11 cellular contexts compared by ENCODE assay signal in the genomic region with DNA sequence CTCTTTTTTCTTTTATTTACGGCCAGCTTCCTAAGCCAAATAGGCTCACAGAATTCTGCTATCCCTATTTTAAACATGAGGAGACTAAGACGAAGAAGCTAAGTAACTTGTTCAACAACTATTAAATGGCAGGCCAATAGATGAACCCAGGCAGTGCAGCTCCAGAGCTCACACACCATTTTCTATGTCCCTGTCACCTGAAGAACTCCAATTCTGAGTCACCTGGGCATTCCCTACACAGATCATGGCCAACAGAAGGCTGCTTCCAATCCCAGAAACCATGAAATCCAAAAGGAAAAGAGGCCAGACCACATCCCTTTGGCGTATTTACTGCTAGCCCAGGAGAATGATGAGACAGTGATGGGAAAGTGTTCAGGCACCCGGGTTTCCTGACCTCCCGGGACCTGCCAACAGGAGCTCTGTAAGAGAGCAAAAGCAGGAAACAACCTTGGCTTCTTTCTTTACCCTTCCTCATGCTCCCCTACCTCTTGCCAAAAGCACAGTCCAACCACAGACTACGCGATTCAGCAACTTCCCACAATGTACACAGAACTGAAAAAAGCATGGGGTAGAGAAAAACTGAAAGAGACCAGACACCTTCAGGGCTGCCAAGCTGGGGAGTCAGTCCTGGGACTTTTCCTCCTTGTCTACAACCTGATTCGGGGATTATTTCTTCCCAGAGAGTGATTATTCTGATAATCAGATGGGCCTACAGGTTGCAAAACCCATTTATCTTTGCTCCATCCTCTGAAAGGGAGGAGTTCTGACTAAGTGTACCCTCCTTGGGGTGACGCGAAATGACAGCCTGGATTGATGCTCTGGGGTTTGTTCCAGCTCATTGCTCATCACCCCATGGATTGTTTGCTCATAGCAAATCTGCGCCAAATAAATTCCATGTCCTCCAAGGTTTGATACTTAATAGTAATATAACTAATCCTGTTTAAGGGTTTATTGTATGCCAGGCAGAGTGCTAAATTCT. TPM values are rescaled to one million over a fixed set of nuclear protein-coding genes. Genes with fewer than 3 reads are reported as not detected.
DNase-seq lines count a peak whose midpoint lies in the region; FAIRE-seq and TF ChIP-seq lines count a peak whose summit lies in the region.
"Had no signal": no experiment of that assay in that cellular context is flagged by ENCODE, and none has a peak within 500 bp of the region (broad histone marks: within the 10 kb centered on the region; RNA-seq: fewer than 3 reads in every experiment).

No MANE protein-coding gene starts in this region.

- no peaks in the 10 kb centered on the region for H3K9me3 Mint-ChIP-seq in endodermal cell
- H3K9me3 Mint-ChIP-seq: naive thymus-derived CD8-positive, alpha-beta T cell had no signal

- H3K9me3 ChIP-seq in skeletal muscle tissue (ENCODE audit: control insufficient read depth in 3 of 3, low read length in 3 of 3), result no peaks in the 10 kb centered on the region
- no peaks in the 10 kb centered on the region for H3K9me3 ChIP-seq in effector memory CD4-positive, alpha-beta T cell (ENCODE audit: control insufficient read depth, low read length)
- H3K9me3 ChIP-seq in kidney (ENCODE audit: control insufficient read depth in 1 of 2, low read length in 2 of 2), result no peaks in the 10 kb centered on the region
- no peaks in the 10 kb centered on the region for H3K9me3 ChIP-seq in endodermal cell (ENCODE audit: control insufficient read depth, low read length)
- H3K9me3 ChIP-seq: thoracic aorta had no signal

- 84 to 93% methylated on average over 7 to 11 of the region's 11 CpGs for WGBS in endodermal cell (ENCODE audit: insufficient coverage in 1 of 2, insufficient read length in 1 of 2), 2 experiments

- no peaks in the 10 kb centered on the region for H3K27me3 ChIP-seq in skeletal muscle tissue (ENCODE audit: control insufficient read depth in 3 of 3, insufficient read depth in 3 of 3, low read length in 3 of 3)
- no peaks in the 10 kb centered on the region for H3K27me3 ChIP-seq in effector memory CD4-positive, alpha-beta T cell (replicated peaks; ENCODE audit: control insufficient read depth, insufficient read depth, low read length, poor library complexity, severe bottlenecking)
- H3K27me3 ChIP-seq in endodermal cell (ENCODE audit: control insufficient read depth, insufficient read depth, low read length, poor library complexity, severe bottlenecking), result no peaks in the 10 kb centered on the region

- H3K4me3 Mint-ChIP-seq in endodermal cell, result no peak overlapping the region
- H3K4me3 Mint-ChIP-seq: naive thymus-derived CD8-positive, alpha-beta T cell had no signal

- FAIRE-seq in kidney (lab: Jason Lieb, UNC), result no peak
- FAIRE-seq: A204.1 had no signal

- TF ChIP-seq CTCF in epithelial cell of esophagus (IDR thresholded peaks at IDR 0.05; ENCODE audit: insufficient read depth, low read depth, low read length, missing control alignments), result no peak
- no peak for TF ChIP-seq CTCF in kidney (IDR thresholded peaks at IDR 0.05; ENCODE audit: borderline replicate concordance, extremely low read depth, insufficient read depth)
- TF ChIP-seq CTCF in endodermal cell (conservative IDR thresholded peaks at IDR 0.05), result no peak

- H3K36me3 ChIP-seq in skeletal muscle tissue (ENCODE audit: control insufficient read depth in 3 of 3, insufficient read depth in 3 of 3, low read length in 3 of 3) (no peaks in the 10 kb centered on the region), kidney (ENCODE audit: control insufficient read depth in 1 of 2, insufficient read depth in 2 of 2, low read length in 2 of 2) (no peaks in the 10 kb centered on the region), endodermal cell (ENCODE audit: control insufficient read depth, insufficient read depth, low read length) (no peaks in the 10 kb centered on the region)
- H3K36me3 ChIP-seq in effector memory CD4-positive, alpha-beta T cell (ENCODE audit: control insufficient read depth, insufficient read depth, low read length), result peaks cover 7% of the 10 kb centered on the region
- H3K36me3 ChIP-seq: thoracic aorta had no signal

- H3K4me1 Mint-ChIP-seq in endodermal cell, result peaks cover 20% of the 10 kb centered on the region
- H3K4me1 Mint-ChIP-seq: naive thymus-derived CD8-positive, alpha-beta T cell had no signal

- H3K27ac ChIP-seq in skeletal muscle tissue (ENCODE audit: low read depth, low read length) (peak overlapping the region; percentile 62), kidney (ENCODE audit: low read depth in 2 of 2, low read length in 2 of 2) (no peak overlapping the region), endodermal cell (ENCODE audit: low read depth, low read length) (no peak overlapping the region)
- H3K27ac ChIP-seq in effector memory CD4-positive, alpha-beta T cell (ENCODE audit: insufficient read depth, low read length, poor library complexity, severe bottlenecking), result no peak overlapping the region
- H3K27ac ChIP-seq: thoracic aorta had no signal

- H3K36me3 Mint-ChIP-seq in endodermal cell (ENCODE audit: low read depth), result no peaks in the 10 kb centered on the region

- DNase-seq in DMS153 treated with DMSO at 0.1 percent for 48 hours (lab: John Stamatoyannopoulos, UW; ENCODE audit: unreplicated experiment), result peak; percentile 3
- DNase-seq in DMS153 (lab: John Stamatoyannopoulos, UW), result no peak
- peak; percentile 29 for DNase-seq in NCI-H146 (lab: John Stamatoyannopoulos, UW)
- DNase-seq in epithelial cell of esophagus (ENCODE audit: low read depth), result peak; percentile 95
- no peak for DNase-seq in effector memory CD4-positive, alpha-beta T cell
- no peak for DNase-seq in kidney
- no peak for DNase-seq in endodermal cell
- DNase-seq: naive thymus-derived CD8-positive, alpha-beta T cell had no signal

- intact Hi-C loops in kidney (cut with DNase I), result no loop called here

- H3K27ac Mint-ChIP-seq in endodermal cell, result no peak overlapping the region

- H3K9ac ChIP-seq in skeletal muscle tissue (ENCODE audit: low read depth in 1 of 3, low read length in 3 of 3) (no peak overlapping the region), kidney (ENCODE audit: low read length in 2 of 2) (no peak overlapping the region), endodermal cell (ENCODE audit: extremely low read depth, low read length, poor library complexity, severe bottlenecking) (no peak overlapping the region)

- peaks cover 2 to 9% (median 3%) of the 10 kb centered on the region in 3 donors for H3K4me1 ChIP-seq in skeletal muscle tissue (ENCODE audit: control insufficient read depth in 3 of 3, insufficient read depth in 3 of 3, low read length in 3 of 3)
- H3K4me1 ChIP-seq in effector memory CD4-positive, alpha-beta T cell (ENCODE audit: control insufficient read depth, insufficient read depth, low read length, poor library complexity, severe bottlenecking), result no peaks in the 10 kb centered on the region
- peaks cover 0 to 2% of the 10 kb centered on the region in 2 donors for H3K4me1 ChIP-seq in kidney (ENCODE audit: control insufficient read depth in 1 of 2, insufficient read depth in 1 of 2, low read depth in 1 of 2, low read length in 2 of 2)
- no peaks in the 10 kb centered on the region for H3K4me1 ChIP-seq in endodermal cell (ENCODE audit: control insufficient read depth, insufficient read depth, low read length)

- H3K4me3 ChIP-seq in epithelial cell of esophagus (ENCODE audit: low read length) (no peak overlapping the region), skeletal muscle tissue (ENCODE audit: low read length in 3 of 3) (no peak overlapping the region), kidney (ENCODE audit: low read length in 2 of 2) (no peak overlapping the region), endodermal cell (ENCODE audit: low read length) (no peak overlapping the region)
- H3K4me3 ChIP-seq in effector memory CD4-positive, alpha-beta T cell (ENCODE audit: insufficient read depth, low read depth, low read length, poor library complexity, severe bottlenecking), result no peak overlapping the region
- H3K4me3 ChIP-seq: thoracic aorta had no signal

- H3K27me3 Mint-ChIP-seq in endodermal cell (ENCODE audit: insufficient read depth), result no peaks in the 10 kb centered on the region
- H3K27me3 Mint-ChIP-seq: naive thymus-derived CD8-positive, alpha-beta T cell had no signal

RNA-seq across cellular contexts. Expression of a gene that starts 47.8 kb away (rescaled TPM):
- total RNA-seq in skeletal muscle tissue, result under 0.01 TPM
- 2.1 TPM for total RNA-seq in kidney
- polyA plus RNA-seq in kidney (ENCODE audit: insufficient read depth, low read depth, low replicate concordance), result 0.34 TPM
- 1 to 10 TPM; 1.8 to 4.1 TPM for total RNA-seq in endodermal cell
- polyA plus RNA-seq in endodermal cell (2013, experiment 1 of 2), result 3.2 TPM
- 2.4 TPM for polyA plus RNA-seq in endodermal cell (2013, experiment 2 of 2)

Comparison
In these comparisons a context has a peak if more than half of its experiments do, and no peak if none do; other contexts are left out.
1. DNase-seq: peak in DMS153 treated with DMSO at 0.1 percent for 48 hours (single experiment), NCI-H146 (single experiment) and epithelial cell of esophagus (single experiment); none in DMS153 (single experiment), effector memory CD4-positive, alpha-beta T cell (0 of 3), kidney (single experiment) and endodermal cell (single experiment).